Comparison of ENCODE assay signal across 8 cellular contexts in the genomic region with DNA sequence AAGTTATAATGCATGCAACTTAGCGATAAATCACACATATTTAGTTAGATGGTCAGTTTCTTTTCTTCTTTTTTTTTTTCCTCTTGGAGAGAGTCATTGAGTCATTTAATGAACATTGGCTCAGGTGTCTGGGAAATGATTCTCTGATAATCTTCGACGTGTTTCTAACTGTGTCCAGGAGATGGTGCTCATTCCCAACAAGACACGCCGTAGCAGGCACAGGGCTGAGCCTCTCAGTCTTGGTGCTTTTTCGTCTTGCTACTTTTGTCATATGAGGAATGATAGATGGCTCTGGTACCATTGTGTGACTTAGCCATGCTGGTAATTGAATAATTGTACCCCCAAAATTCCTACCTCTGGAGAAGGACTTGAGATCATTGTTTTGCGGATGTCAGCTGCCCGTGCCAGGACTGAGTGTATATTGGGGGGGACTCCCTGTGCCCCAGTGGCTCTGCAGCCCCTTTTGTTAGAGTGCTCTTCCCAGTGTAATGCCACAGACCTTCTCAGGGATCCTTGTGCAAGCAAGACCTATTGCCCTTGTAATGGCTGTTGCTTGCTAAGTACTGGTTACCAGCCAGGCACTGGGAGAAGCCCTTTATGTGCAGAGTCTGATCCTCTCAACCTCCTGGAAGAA.
DNase-seq lines count a peak whose midpoint lies in the region; ATAC-seq and TF ChIP-seq lines count a peak whose summit lies in the region.

No MANE protein-coding gene starts in this region.

- TF ChIP-seq CTCF in HL-60 (IDR thresholded peaks at IDR 0.05; ENCODE audit: insufficient read depth, low read length) (peak; percentile 28), right lobe of liver (IDR thresholded peaks at IDR 0.05) (peak; percentile 52 to 73 (median 64)), vagina (IDR thresholded peaks at IDR 0.05) (peak in 1 of 3 experiments; percentile 43)

- H3K27ac ChIP-seq in HL-60 (replicated peaks) (no peak overlapping the region), right lobe of liver (no peak overlapping the region), vagina (no peak overlapping the region)

- TF ChIP-seq POLR2A in right lobe of liver (IDR thresholded peaks at IDR 0.05) (no peak), vagina (IDR thresholded peaks at IDR 0.05) (no peak)

- H3K27me3 ChIP-seq in HL-60 (ENCODE audit: insufficient read depth, poor library complexity, severe bottlenecking) (no peaks in the 10 kb centered on the region), right lobe of liver (no peaks in the 10 kb centered on the region), vagina (no peaks in the 10 kb centered on the region)

- DNase-seq in DMS 273 (lab: John Stamatoyannopoulos, UW; ENCODE audit: unreplicated experiment) (peak; percentile 61), DMS 273 treated with DMSO at 0.1 percent for 48 hours (lab: John Stamatoyannopoulos, UW) (no peak), HL-60 (ENCODE audit: low read depth in 1 of 2, low spot score in 1 of 2) (peak; percentile 32 to 39), NOMO-1 treated with dmso at 0.1 percent for 144 hours (lab: John Stamatoyannopoulos, UW; ENCODE audit: unreplicated experiment) (peak; percentile 15), dedifferentiated amniotic fluid mesenchymal stem cell (ENCODE audit: extremely low spot score) (peak; percentile 66), right lobe of liver (no peak), vagina (ENCODE audit: extremely low spot score in 2 of 2) (no peak)

- H3K36me3 ChIP-seq in right lobe of liver: no peaks in the 10 kb centered on the region
- H3K36me3 ChIP-seq in vagina: no peaks in the 10 kb centered on the region

- ATAC-seq in GM21360 (IDR thresholded peaks at IDR 0.05; ENCODE audit: unreplicated experiment) (peak; percentile 85), right lobe of liver (peak; percentile 63 to 75 (median 70))

- intact Hi-C loops in right lobe of liver (cut with DNase I) (loop anchor here in 1 of 2 donors (10.0 kb wide), 2 partner anchors 382 to 532 kb away; no protein-coding TSS in a partner anchor), vagina (cut with DNase I) (no loop called here)

- H3K4me1 ChIP-seq in right lobe of liver: peaks cover 0 to 5% (median 1%) of the 10 kb centered on the region in 4 donors
- H3K4me1 ChIP-seq in vagina: no peaks in the 10 kb centered on the region

- no peak overlapping the region for H3K4me3 ChIP-seq in HL-60 (replicated peaks; ENCODE audit: insufficient read depth, low read length)
- H3K4me3 ChIP-seq in right lobe of liver: no peak overlapping the region
- H3K4me3 ChIP-seq in vagina: no peak overlapping the region

- 18% methylated on average over 8 of the region's 8 CpGs for WGBS in right lobe of liver (ENCODE audit: insufficient coverage, low coverage, low lambda C conversion rate, missing lambda C conversion rate)

- H3K9me3 ChIP-seq in right lobe of liver (no peaks in the 10 kb centered on the region), vagina (no peaks in the 10 kb centered on the region)

Comparison
In these comparisons a context has a peak if more than half of its experiments do, and no peak if none do; other contexts are left out.
1. DNase-seq: peak in DMS 273 (single experiment), HL-60 (2 of 2), NOMO-1 treated with dmso at 0.1 percent for 144 hours (single experiment) and dedifferentiated amniotic fluid mesenchymal stem cell (single experiment); none in DMS 273 treated with DMSO at 0.1 percent for 48 hours (single experiment), right lobe of liver (0 of 3) and vagina (0 of 2).